20 cellular contexts compared by ENCODE assay signal in the genomic region with DNA sequence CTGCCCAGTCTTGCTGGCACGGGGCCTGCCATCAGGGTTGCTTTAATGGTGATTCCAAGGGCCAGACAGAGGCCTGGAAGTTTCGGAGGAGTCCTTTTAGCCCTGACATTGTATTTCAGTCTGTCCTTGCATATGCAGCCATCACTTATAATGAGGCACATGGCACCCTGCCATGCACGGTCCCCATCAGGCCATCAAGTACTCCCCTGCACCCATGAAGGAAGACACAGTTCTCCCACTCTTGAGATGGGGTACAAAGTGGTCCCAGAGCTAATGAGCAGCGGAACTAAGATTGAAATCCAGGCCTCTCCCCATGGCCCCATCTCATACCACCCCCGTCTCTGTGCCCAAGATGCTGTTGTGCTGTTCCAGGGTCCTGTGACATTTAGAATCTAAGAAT.
"Had no signal": no experiment of that assay in that cellular context is flagged by ENCODE, and none has a peak within 500 bp of the region (broad histone marks: within the 10 kb centered on the region; RNA-seq: fewer than 3 reads in every experiment).

No MANE protein-coding gene starts in this region.

- H3K4me1 Mint-ChIP-seq: naive thymus-derived CD4-positive, alpha-beta T cell; neural crest cell; stimulated activated memory B cell treated with anti-CD40 and anti-IgM and Interleukin-4, amounts not matched to agents 10 μg/mL and 1 μg/mL and 100 μg/mL, for 72 hours had no signal

- H3K36me3 Mint-ChIP-seq: naive thymus-derived CD4-positive, alpha-beta T cell; stimulated activated memory B cell treated with anti-CD40 and anti-IgM and Interleukin-4, amounts not matched to agents 10 μg/mL and 1 μg/mL and 100 μg/mL, for 72 hours had no signal

- H3K27ac ChIP-seq: colonic mucosa, ovary, right lobe of liver, testis, tibial nerve, upper lobe of right lung had no signal

- H3K4me3 ChIP-seq: colonic mucosa, ovary, right lobe of liver, testis, tibial nerve, upper lobe of right lung had no signal

- H3K27ac Mint-ChIP-seq: endodermal cell; naive thymus-derived CD4-positive, alpha-beta T cell; stimulated activated memory B cell treated with anti-CD40 and anti-IgM and Interleukin-4, amounts not matched to agents 10 μg/mL and 1 μg/mL and 100 μg/mL, for 72 hours; stimulated activated naive CD8-positive, alpha-beta T cell treated with anti-CD3 and anti-CD28 coated beads, Interleukin-15, Interleukin-2, amounts not matched to agents 100 ng/mL and 50 ng/mL, for 24 hours had no signal

- H3K4me1 ChIP-seq: colonic mucosa, right lobe of liver, testis, tibial nerve, upper lobe of right lung had no signal

- H3K36me3 ChIP-seq: colonic mucosa, ovary, right lobe of liver, tibial nerve, upper lobe of right lung had no signal

- H3K4me3 Mint-ChIP-seq: endodermal cell; naive thymus-derived CD4-positive, alpha-beta T cell; neural crest cell; stimulated activated memory B cell treated with anti-CD40 and anti-IgM and Interleukin-4, amounts not matched to agents 10 μg/mL and 1 μg/mL and 100 μg/mL, for 72 hours; stimulated activated naive CD8-positive, alpha-beta T cell treated with anti-CD3 and anti-CD28 coated beads, Interleukin-15, Interleukin-2, amounts not matched to agents 100 ng/mL and 50 ng/mL, for 24 hours had no signal

- H3K9me3 Mint-ChIP-seq: endodermal cell; naive thymus-derived CD4-positive, alpha-beta T cell; neural crest cell; stimulated activated memory B cell treated with anti-CD40 and anti-IgM and Interleukin-4, amounts not matched to agents 10 μg/mL and 1 μg/mL and 100 μg/mL, for 72 hours; stimulated activated naive CD8-positive, alpha-beta T cell treated with anti-CD3 and anti-CD28 coated beads, Interleukin-15, Interleukin-2, amounts not matched to agents 100 ng/mL and 50 ng/mL, for 24 hours had no signal

- DNase-seq: colonic mucosa; effector CD4-positive, alpha-beta T cell; endodermal cell; erythroblast; foreskin melanocyte; hippocampal formation; left colon; mesendoderm; naive thymus-derived CD4-positive, alpha-beta T cell; ovary; right lobe of liver; stimulated activated CD4-positive, alpha-beta T cell treated with anti-CD3 and anti-CD28 coated beads, Interleukin-15, amount 100 ng/mL, for 24 hours; stimulated activated CD4-positive, alpha-beta T cell treated with anti-CD3 and anti-CD28 coated beads, Interleukin-1b, Interleukin-23, amount 100 ng/mL, for 48 hours; stimulated activated CD4-positive, alpha-beta T cell treated with anti-CD3 and anti-CD28 coated beads, Interleukin-4, amount 100 ng/mL, for 24 hours; testis; upper lobe of right lung had no signal

- H3K9me3 ChIP-seq: colonic mucosa, ovary, right lobe of liver, testis, tibial nerve, upper lobe of right lung had no signal

- ATAC-seq: naive thymus-derived CD4-positive, alpha-beta T cell; right lobe of liver; stimulated activated memory B cell treated with anti-CD40 and anti-IgM and Interleukin-4, amounts not matched to agents 10 μg/mL and 1 μg/mL and 100 μg/mL, for 72 hours; upper lobe of right lung had no signal

- H3K27me3 ChIP-seq: colonic mucosa, ovary, right lobe of liver, testis, tibial nerve had no signal
